ENCODE assay signal across 3 cellular contexts in the genomic region with DNA sequence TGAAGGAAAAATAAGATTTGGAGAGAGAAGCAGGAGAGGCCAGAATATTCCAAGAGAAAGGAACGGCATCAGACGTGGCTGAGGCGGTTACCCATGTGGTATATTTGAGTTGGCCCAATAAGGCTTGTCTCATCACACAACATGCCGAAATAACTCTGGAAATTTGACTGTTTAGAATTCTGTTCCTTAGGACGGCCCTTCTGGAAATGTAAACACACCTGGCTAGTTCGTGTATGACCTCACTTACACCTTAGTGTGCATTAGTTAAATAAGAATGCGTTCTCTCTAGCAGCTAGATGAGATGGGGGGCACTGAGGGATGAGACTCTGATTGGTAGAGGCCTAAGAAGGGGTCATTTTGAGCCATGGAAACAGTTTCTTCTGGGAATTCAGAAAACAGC.
TF ChIP-seq lines count a peak whose summit lies in the region.

No MANE protein-coding gene starts in this region.

TF ChIP-seq in A549, 52 proteins besides CTCF, POLR2A, EP300 and RAD21:
- TF ChIP-seq TFCP2L1 (CRISPR knock-in tag; IDR thresholded peaks at IDR 0.05) (no peak), PHF8 (IDR thresholded peaks at IDR 0.05; ENCODE audit: borderline replicate concordance, low read depth) (no peak), TP53 (CRISPR knock-in tag; IDR thresholded peaks at IDR 0.05) (no peak), EHF (CRISPR knock-in tag; IDR thresholded peaks at IDR 0.05) (no peak), MAFK (IDR thresholded peaks at IDR 0.05; ENCODE audit: partially characterized antibody) (no peak), POLR2AphosphoS2 (conservative IDR thresholded peaks at IDR 0.05; ENCODE audit: low read length) (no peak), KDM1A (IDR thresholded peaks at IDR 0.05; ENCODE audit: low read depth) (no peak), JUNB (IDR thresholded peaks at IDR 0.05) (no peak), RARB (CRISPR knock-in tag; IDR thresholded peaks at IDR 0.05) (no peak), HEYL (CRISPR knock-in tag; IDR thresholded peaks at IDR 0.05) (no peak)

TF ChIP-seq in H1, 55 proteins besides CTCF, POLR2A, EP300 and RAD21:
- no peak for TF ChIP-seq RNF2 (IDR thresholded peaks at IDR 0.05; ENCODE audit: borderline replicate concordance, low read depth, low read length, missing control alignments, poor library complexity, severe bottlenecking)
- no peak for TF ChIP-seq TAF7 (optimal IDR thresholded peaks at IDR 0.05; ENCODE audit: borderline replicate concordance, low read depth, low read length)
- TF ChIP-seq EGR1 (IDR thresholded peaks at IDR 0.05; ENCODE audit: borderline replicate concordance, low read depth, low read length) = no peak
- no peak for TF ChIP-seq TEAD4 (IDR thresholded peaks at IDR 0.05; ENCODE audit: low read depth, low read length)

TF ChIP-seq in GM12891, 5 proteins besides CTCF, POLR2A, EP300 and RAD21:
- TF ChIP-seq PAX5 (IDR thresholded peaks at IDR 0.05; ENCODE audit: insufficient read depth, low read length, severe bottlenecking) (no peak), SPI1 (IDR thresholded peaks at IDR 0.05; ENCODE audit: low read depth, low read length) (no peak), POLR2AphosphoS5 (IDR thresholded peaks at IDR 0.05; ENCODE audit: low read depth, low read length) (no peak), TAF1 (IDR thresholded peaks at IDR 0.05; ENCODE audit: low read depth, low read length) (no peak), POU2F2 (IDR thresholded peaks at IDR 0.05; ENCODE audit: low read depth, low read length) (no peak)
